ENCODE assay signal across 8 cellular contexts in the genomic region with DNA sequence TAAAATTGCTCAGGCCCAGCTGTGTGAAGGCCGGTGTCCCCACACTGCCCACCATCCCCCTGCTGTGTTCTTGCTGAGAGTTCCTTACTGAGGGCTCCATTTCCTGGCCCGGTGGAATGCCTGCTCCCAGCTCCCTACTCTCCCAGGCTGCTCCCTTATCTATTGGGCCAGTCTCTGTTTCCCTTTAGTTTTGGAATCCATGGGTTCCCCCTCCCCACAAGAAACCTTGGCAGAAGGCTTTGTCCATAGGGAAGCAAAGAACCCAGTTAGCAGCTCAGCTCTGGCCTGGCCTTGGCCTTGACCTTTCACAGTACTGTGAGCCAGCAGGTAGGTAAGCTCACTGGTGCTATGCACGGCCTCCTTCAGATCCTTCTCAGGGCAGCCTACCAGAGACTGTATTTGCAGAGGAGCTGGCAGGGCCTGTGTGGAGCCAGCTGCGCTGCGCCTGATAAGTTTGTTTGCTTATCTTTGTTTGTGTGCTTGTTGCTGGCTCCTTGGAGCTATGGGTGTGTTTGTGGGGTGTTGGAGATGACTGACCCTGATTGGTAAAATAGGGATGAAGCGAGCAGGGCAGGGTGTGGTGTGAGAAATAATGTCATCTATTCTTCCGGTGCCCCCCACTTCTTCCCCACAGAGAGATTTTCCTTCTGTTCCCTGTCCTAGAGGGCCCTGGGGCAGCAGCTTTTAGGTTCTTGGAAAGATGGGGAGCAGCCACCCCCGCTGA. TPM values are rescaled to one million over a fixed set of nuclear protein-coding genes. Genes with fewer than 3 reads are reported as not detected.
A peak's percentile ranks its signal among the peaks of the same experiment; 100 is the strongest.
DNase-seq lines count a peak whose midpoint lies in the region; ATAC-seq lines count a peak whose summit lies in the region.

No MANE protein-coding gene starts in this region.

- H3K4me3 Mint-ChIP-seq in activated CD4-positive, alpha-beta memory T cell treated with anti-CD3 and anti-CD28 coated beads for 36 hours, result no peak overlapping the region
- no peak overlapping the region for H3K4me3 Mint-ChIP-seq in activated CD4-positive, alpha-beta memory T cell treated with anti-CD3 and anti-CD28 coated beads, Interleukin-2, amount 10 ng/mL, durations not matched to agents 7 days and 5 days
- H3K4me3 Mint-ChIP-seq in activated naive CD8-positive, alpha-beta T cell treated with anti-CD3 and anti-CD28 coated beads, Interleukin-2, amount 10 ng/mL, durations not matched to agents 7 days and 5 days, result peak overlapping the region; percentile 39
- H3K4me3 Mint-ChIP-seq in stimulated activated naive CD8-positive, alpha-beta T cell treated with anti-CD3 and anti-CD28 coated beads, Interleukin-15, amount 100 ng/mL, for 72 hours, result peak overlapping the region; percentile 68 to 78

- intact Hi-C loops in activated CD4-positive, alpha-beta memory T cell treated with anti-CD3 and anti-CD28 coated beads for 36 hours (cut with micrococcal nuclease), result no loop called here

- CTCF ChIA-PET in activated CD4-positive, alpha-beta memory T cell treated with anti-CD3 and anti-CD28 coated beads for 36 hours (lab: Charles Lee), result interaction anchor here (0.5 to 1.7 kb wide), 3 partner anchors 9 to 282 kb away, joined by 3 to 4 read pairs (median 3); no protein-coding TSS in a partner anchor
- CTCF ChIA-PET in activated CD4-positive, alpha-beta memory T cell treated with anti-CD3 and anti-CD28 coated beads, Interleukin-2, amount 10 ng/mL, durations not matched to agents 7 days and 5 days (lab: Charles Lee), result interaction anchor here (1.0 kb wide), 1 partner anchor 30 kb away, joined by 3 read pairs; no protein-coding TSS in a partner anchor

- peaks cover 53% of the 10 kb centered on the region for H3K4me1 Mint-ChIP-seq in activated CD4-positive, alpha-beta memory T cell treated with anti-CD3 and anti-CD28 coated beads for 36 hours (ENCODE audit: low read depth)
- H3K4me1 Mint-ChIP-seq in activated CD4-positive, alpha-beta memory T cell treated with anti-CD3 and anti-CD28 coated beads, Interleukin-2, amount 10 ng/mL, durations not matched to agents 7 days and 5 days, result peaks cover 34% of the 10 kb centered on the region
- peaks cover 41% of the 10 kb centered on the region for H3K4me1 Mint-ChIP-seq in activated naive CD8-positive, alpha-beta T cell treated with anti-CD3 and anti-CD28 coated beads, Interleukin-2, amount 10 ng/mL, durations not matched to agents 7 days and 5 days
- H3K4me1 Mint-ChIP-seq in stimulated activated naive CD8-positive, alpha-beta T cell treated with anti-CD3 and anti-CD28 coated beads, Interleukin-15, amount 100 ng/mL, for 72 hours, result peaks cover 65% of the 10 kb centered on the region

- no peaks in the 10 kb centered on the region for H3K9me3 Mint-ChIP-seq in activated CD4-positive, alpha-beta memory T cell treated with anti-CD3 and anti-CD28 coated beads for 36 hours
- H3K9me3 Mint-ChIP-seq in activated CD4-positive, alpha-beta memory T cell treated with anti-CD3 and anti-CD28 coated beads, Interleukin-2, amount 10 ng/mL, durations not matched to agents 7 days and 5 days, result no peaks in the 10 kb centered on the region
- no peaks in the 10 kb centered on the region for H3K9me3 Mint-ChIP-seq in activated naive CD8-positive, alpha-beta T cell treated with anti-CD3 and anti-CD28 coated beads, Interleukin-2, amount 10 ng/mL, durations not matched to agents 7 days and 5 days
- H3K9me3 Mint-ChIP-seq in stimulated activated naive CD8-positive, alpha-beta T cell treated with anti-CD3 and anti-CD28 coated beads, Interleukin-15, amount 100 ng/mL, for 72 hours, result no peaks in the 10 kb centered on the region

- no peaks in the 10 kb centered on the region for H3K36me3 Mint-ChIP-seq in activated CD4-positive, alpha-beta memory T cell treated with anti-CD3 and anti-CD28 coated beads for 36 hours
- H3K36me3 Mint-ChIP-seq in activated CD4-positive, alpha-beta memory T cell treated with anti-CD3 and anti-CD28 coated beads, Interleukin-2, amount 10 ng/mL, durations not matched to agents 7 days and 5 days (ENCODE audit: low read depth), result peaks cover 5% of the 10 kb centered on the region
- peaks cover 5% of the 10 kb centered on the region for H3K36me3 Mint-ChIP-seq in activated naive CD8-positive, alpha-beta T cell treated with anti-CD3 and anti-CD28 coated beads, Interleukin-2, amount 10 ng/mL, durations not matched to agents 7 days and 5 days

- no peak for DNase-seq in activated CD4-positive, alpha-beta memory T cell treated with anti-CD3 and anti-CD28 coated beads for 36 hours
- no peak for DNase-seq in activated CD4-positive, alpha-beta memory T cell treated with anti-CD3 and anti-CD28 coated beads, Interleukin-2, amount 10 ng/mL, durations not matched to agents 7 days and 5 days
- DNase-seq in activated naive CD8-positive, alpha-beta T cell treated with anti-CD3 and anti-CD28 coated beads, Interleukin-2, amount 10 ng/mL, durations not matched to agents 7 days and 5 days, result no peak
- DNase-seq in iris pigment epithelial cell (ENCODE audit: low read depth) (peak; percentile 51), GF-D8 (lab: John Stamatoyannopoulos, UW) (no peak), medulla oblongata (ENCODE audit: extremely low spot score) (no peak)
- no peak for DNase-seq in stimulated activated naive CD8-positive, alpha-beta T cell treated with anti-CD3 and anti-CD28 coated beads, Interleukin-15, amount 100 ng/mL, for 72 hours
- DNase-seq in stimulated activated CD4-positive, alpha-beta T cell treated with anti-CD3 and anti-CD28 coated beads, Interleukin-2, amount 100 ng/mL, for 24 hours, result no peak

- peak; percentile 32 for ATAC-seq in activated naive CD8-positive, alpha-beta T cell treated with anti-CD3 and anti-CD28 coated beads, Interleukin-2, amount 10 ng/mL, durations not matched to agents 7 days and 5 days (ENCODE audit: low read depth)
- ATAC-seq in stimulated activated naive CD8-positive, alpha-beta T cell treated with anti-CD3 and anti-CD28 coated beads, Interleukin-15, amount 100 ng/mL, for 72 hours, result peak; percentile 66

- no peaks in the 10 kb centered on the region for H3K27me3 Mint-ChIP-seq in activated CD4-positive, alpha-beta memory T cell treated with anti-CD3 and anti-CD28 coated beads for 36 hours
- H3K27me3 Mint-ChIP-seq in activated CD4-positive, alpha-beta memory T cell treated with anti-CD3 and anti-CD28 coated beads, Interleukin-2, amount 10 ng/mL, durations not matched to agents 7 days and 5 days, result no peaks in the 10 kb centered on the region
- H3K27me3 Mint-ChIP-seq in activated naive CD8-positive, alpha-beta T cell treated with anti-CD3 and anti-CD28 coated beads, Interleukin-2, amount 10 ng/mL, durations not matched to agents 7 days and 5 days, result no peaks in the 10 kb centered on the region
- no peaks in the 10 kb centered on the region for H3K27me3 Mint-ChIP-seq in stimulated activated naive CD8-positive, alpha-beta T cell treated with anti-CD3 and anti-CD28 coated beads, Interleukin-15, amount 100 ng/mL, for 72 hours

- POLR2A ChIA-PET in activated CD4-positive, alpha-beta memory T cell treated with anti-CD3 and anti-CD28 coated beads for 36 hours (lab: Charles Lee), result interaction anchor here (1.0 to 3.7 kb wide), 3 partner anchors 10 to 16 kb away, joined by 3 to 12 read pairs (median 4); no protein-coding TSS in a partner anchor
- POLR2A ChIA-PET in activated CD4-positive, alpha-beta memory T cell treated with anti-CD3 and anti-CD28 coated beads, Interleukin-2, amount 10 ng/mL, durations not matched to agents 7 days and 5 days (lab: Charles Lee), result interaction anchor here (0.5 to 1.9 kb wide), 2 partner anchors 9 to 1978 kb away, joined by 4 to 8 read pairs; no protein-coding TSS in a partner anchor
- POLR2A ChIA-PET in activated naive CD8-positive, alpha-beta T cell treated with anti-CD3 and anti-CD28 coated beads, Interleukin-2, amount 10 ng/mL, durations not matched to agents 7 days and 5 days (lab: Charles Lee), result interaction anchor here (0.6 to 7.1 kb wide), 6 partner anchors 7 to 24 kb away, joined by 3 to 67 read pairs (median 6); a partner anchor contains a TSS

- H3K27ac Mint-ChIP-seq in activated CD4-positive, alpha-beta memory T cell treated with anti-CD3 and anti-CD28 coated beads for 36 hours, result peak overlapping the region; percentile 51
- no peak overlapping the region for H3K27ac Mint-ChIP-seq in activated CD4-positive, alpha-beta memory T cell treated with anti-CD3 and anti-CD28 coated beads, Interleukin-2, amount 10 ng/mL, durations not matched to agents 7 days and 5 days
- peak overlapping the region; percentile 85 for H3K27ac Mint-ChIP-seq in activated naive CD8-positive, alpha-beta T cell treated with anti-CD3 and anti-CD28 coated beads, Interleukin-2, amount 10 ng/mL, durations not matched to agents 7 days and 5 days
- peak overlapping the region in 1 of 2 donors; percentile 88 for H3K27ac Mint-ChIP-seq in stimulated activated naive CD8-positive, alpha-beta T cell treated with anti-CD3 and anti-CD28 coated beads, Interleukin-15, amount 100 ng/mL, for 72 hours

RNA-seq across cellular contexts. Expression of a gene that starts 19.2 kb away (rescaled TPM):
- total RNA-seq in activated CD4-positive, alpha-beta memory T cell treated with anti-CD3 and anti-CD28 coated beads for 36 hours, result 10 to 100 TPM; 17.5 to 19.6 TPM
- total RNA-seq in activated CD4-positive, alpha-beta memory T cell treated with anti-CD3 and anti-CD28 coated beads, Interleukin-2, amount 10 ng/mL, durations not matched to agents 7 days and 5 days, result 10 to 100 TPM; 26.0 to 29.6 TPM
- 10 to 100 TPM; 61.0 to 61.7 TPM for total RNA-seq in activated naive CD8-positive, alpha-beta T cell treated with anti-CD3 and anti-CD28 coated beads, Interleukin-2, amount 10 ng/mL, durations not matched to agents 7 days and 5 days

Comparison
In these comparisons a context has a peak if more than half of its experiments do, and no peak if none do; other contexts are left out.
1. H3K4me3 Mint-ChIP-seq: peak in activated naive CD8-positive, alpha-beta T cell treated with anti-CD3 and anti-CD28 coated beads, Interleukin-2, amount 10 ng/mL, durations not matched to agents 7 days and 5 days (single experiment) and stimulated activated naive CD8-positive, alpha-beta T cell treated with anti-CD3 and anti-CD28 coated beads, Interleukin-15, amount 100 ng/mL, for 72 hours (2 of 2); none in activated CD4-positive, alpha-beta memory T cell treated with anti-CD3 and anti-CD28 coated beads for 36 hours (single experiment) and activated CD4-positive, alpha-beta memory T cell treated with anti-CD3 and anti-CD28 coated beads, Interleukin-2, amount 10 ng/mL, durations not matched to agents 7 days and 5 days (single experiment).